7 cellular contexts compared by ENCODE assay signal in genomic region chrX:46796574-46797191, GRCh38. TPM values are rescaled to one million over a fixed set of nuclear protein-coding genes. Genes with fewer than 3 reads are reported as not detected.
DNase-seq lines count a peak whose midpoint lies in the region; ATAC-seq and TF ChIP-seq lines count a peak whose summit lies in the region.

No MANE protein-coding gene starts in this region.

- no peak overlapping the region for H2AK5ac ChIP-seq in trophoblast cell (ENCODE audit: low read length)

- H3K36me3 ChIP-seq in SJCRH30: no peaks in the 10 kb centered on the region
- H3K36me3 ChIP-seq in trophoblast cell (ENCODE audit: control insufficient read depth in 1 of 2, insufficient read depth in 2 of 2, low read length in 2 of 2): no peaks in the 10 kb centered on the region
- no peaks in the 10 kb centered on the region for H3K36me3 ChIP-seq in upper lobe of right lung

- no peaks in the 10 kb centered on the region for H3K79me2 ChIP-seq in trophoblast cell (ENCODE audit: control insufficient read depth, insufficient read depth, low read length, poor library complexity)

- no peak overlapping the region for H2BK120ac ChIP-seq in trophoblast cell (ENCODE audit: insufficient read depth, low read length, poor library complexity)

- TF ChIP-seq CTCF in GM12872 (IDR thresholded peaks at IDR 0.05; ENCODE audit: insufficient read depth, low read depth, low read length) (peak; percentile 66), upper lobe of right lung (IDR thresholded peaks at IDR 0.05) (peak; percentile 71)

- H3K9ac ChIP-seq in trophoblast cell (ENCODE audit: low read length): no peak overlapping the region

- intact Hi-C loops in upper lobe of right lung (cut with DNase I): no loop called here

- no peak overlapping the region for H4K8ac ChIP-seq in trophoblast cell (ENCODE audit: low read depth, low read length)

- 0 out of 2 replicates have a peak, but pooled peaks cover 5% of the 10 kb centered on the region for H3K4me1 ChIP-seq in SJCRH30
- no peaks in the 10 kb centered on the region for H3K4me1 ChIP-seq in trophoblast cell (ENCODE audit: control insufficient read depth in 1 of 2, insufficient read depth in 2 of 2, low read length in 2 of 2)
- peaks cover 5% of the 10 kb centered on the region for H3K4me1 ChIP-seq in upper lobe of right lung

- no peak overlapping the region for H3K27ac ChIP-seq in SJCRH30
- H3K27ac ChIP-seq in trophoblast cell (ENCODE audit: low read depth, low read length): no peak overlapping the region
- no peak overlapping the region for H3K27ac ChIP-seq in upper lobe of right lung

- H3K27me3 ChIP-seq in SJCRH30: no peaks in the 10 kb centered on the region
- no peaks in the 10 kb centered on the region for H3K27me3 ChIP-seq in trophoblast cell (ENCODE audit: insufficient read depth, low read length)
- no peaks in the 10 kb centered on the region for H3K27me3 ChIP-seq in upper lobe of right lung

- DNase-seq in Kasumi-1 (lab: John Stamatoyannopoulos, UW) (peak; percentile 63 to 66), SJCRH30 (peak; percentile 33 to 72), foreskin melanocyte (peak; percentile 38), trophoblast cell (peak; percentile 54 to 75), upper lobe of right lung (peak; percentile 85)
- peak; percentile 51 for DNase-seq in activated effector memory CD4-positive, alpha-beta T cell treated with Interleukin-2 at 50 U/mL for 16 hours

- no peak overlapping the region for H2BK5ac ChIP-seq in trophoblast cell (ENCODE audit: low read depth, low read length, poor library complexity)

- no peak overlapping the region for H4K91ac ChIP-seq in trophoblast cell (ENCODE audit: low read depth, low read length)

- WGBS in trophoblast cell (ENCODE audit: extremely low coverage, insufficient coverage, insufficient read length): no CpG with 5 or more reads among the region's 8 CpGs

- no peak overlapping the region for H3K4ac ChIP-seq in trophoblast cell (ENCODE audit: low read depth, low read length)

- H2BK12ac ChIP-seq in trophoblast cell (ENCODE audit: low read length): no peak overlapping the region

- no peak overlapping the region for H3K14ac ChIP-seq in trophoblast cell (ENCODE audit: low read length)

- ATAC-seq in upper lobe of right lung: peak; percentile 92

- H3K79me1 ChIP-seq in trophoblast cell (ENCODE audit: low read length): no peaks in the 10 kb centered on the region

- no peak overlapping the region for H4K12ac ChIP-seq in trophoblast cell (ENCODE audit: low read depth, low read length)

- H3K9me3 ChIP-seq in SJCRH30 (replicated peaks): no peaks in the 10 kb centered on the region
- no peaks in the 10 kb centered on the region for H3K9me3 ChIP-seq in trophoblast cell (ENCODE audit: insufficient read depth, low read depth, low read length)
- no peaks in the 10 kb centered on the region for H3K9me3 ChIP-seq in upper lobe of right lung

- no peak overlapping the region for H3K4me2 ChIP-seq in trophoblast cell (ENCODE audit: low read length)

- H2AFZ ChIP-seq in trophoblast cell (ENCODE audit: insufficient read depth, low read length, poor library complexity): no peak overlapping the region

- H3K4me3 ChIP-seq in SJCRH30: no peak overlapping the region
- H3K4me3 ChIP-seq in trophoblast cell (ENCODE audit: low read depth, low read length): no peak overlapping the region
- no peak overlapping the region for H3K4me3 ChIP-seq in upper lobe of right lung

- H3K18ac ChIP-seq in trophoblast cell (ENCODE audit: low read length): no peak overlapping the region

- no peak overlapping the region for H3K23ac ChIP-seq in trophoblast cell (ENCODE audit: low read length)

RNA-seq across cellular contexts. Expression of gene SLC9A7, which starts 37.8 kb away (rescaled TPM):
- total RNA-seq in SJCRH30 (2014; rRNA removed; shearing (Covaris generic)): 1.9 and 2.2 TPM in 2 replicates
- polyA plus RNA-seq in trophoblast cell (2013): 5.2 and 5.3 TPM in 2 replicates
- 8.8 TPM for total RNA-seq in upper lobe of right lung

RNA-seq across cellular contexts. Expression of gene RP2, which starts 40.2 kb away (rescaled TPM):
- total RNA-seq in SJCRH30 (2014; rRNA removed; shearing (Covaris generic)): 14.4 and 15.0 TPM in 2 replicates
- 12.6 and 13.8 TPM in 2 replicates for polyA plus RNA-seq in trophoblast cell (2013)
- total RNA-seq in upper lobe of right lung: 15.5 TPM
